1 cellular context compared by ENCODE assay signal in genomic region chr2:69645926-69646325, GRCh38.
TF ChIP-seq lines count a peak whose summit lies in the region.

No MANE protein-coding gene starts in this region.

TF ChIP-seq in SK-N-SH treated with all-trans-retinoic acid at 6 μM for 48 hours, 23 proteins besides CTCF, POLR2A, EP300 and RAD21 (continued from another document):
- TF ChIP-seq ARNTL (CRISPR knock-in tag; IDR thresholded peaks at IDR 0.05; ENCODE audit: borderline replicate concordance, low read depth): no peak
- TF ChIP-seq SNAI2 (CRISPR knock-in tag; IDR thresholded peaks at IDR 0.05): no peak
- TF ChIP-seq GLIS3 (CRISPR knock-in tag; IDR thresholded peaks at IDR 0.05): no peak
- TF ChIP-seq PPARA (CRISPR knock-in tag; IDR thresholded peaks at IDR 0.05; ENCODE audit: borderline replicate concordance): no peak
- TF ChIP-seq TOX (CRISPR knock-in tag; IDR thresholded peaks at IDR 0.05; ENCODE audit: borderline replicate concordance): no peak
- no peak for TF ChIP-seq ZFP30 (CRISPR knock-in tag; IDR thresholded peaks at IDR 0.05)
TF ChIP-seq in SK-N-SH treated with all-trans-retinoic acid at 6 μM for 48 hours: peak in this region for 0.
